ENCODE assay signal across 10 cellular contexts in the genomic region with DNA sequence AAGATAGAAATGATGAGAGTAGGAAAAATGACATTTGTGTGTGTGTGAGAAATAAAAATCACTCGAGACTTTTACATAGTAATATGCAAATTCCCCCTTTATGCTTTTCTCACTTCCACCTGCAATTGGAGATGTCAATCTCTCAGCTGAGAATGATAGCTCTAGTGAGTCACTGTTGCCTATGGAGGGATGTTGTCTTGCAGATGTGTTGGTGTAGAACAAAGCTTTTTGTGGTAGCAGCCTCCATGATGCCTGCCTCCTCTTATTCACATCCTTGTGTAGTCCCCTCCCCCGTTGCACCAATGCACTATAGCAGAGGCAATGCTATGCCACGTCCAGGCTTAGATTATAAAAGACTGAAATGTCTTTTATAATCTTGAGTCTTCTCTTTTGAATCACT. TPM values are rescaled to one million over a fixed set of nuclear protein-coding genes. Genes with fewer than 3 reads are reported as not detected.
DNase-seq lines count a peak whose midpoint lies in the region; ATAC-seq and TF ChIP-seq lines count a peak whose summit lies in the region.
"Had no signal": no experiment of that assay in that cellular context is flagged by ENCODE, and none has a peak within 500 bp of the region (broad histone marks: within the 10 kb centered on the region; RNA-seq: fewer than 3 reads in every experiment).

No MANE protein-coding gene starts in this region.

- no peak overlapping the region for H3K9ac ChIP-seq in endodermal cell (ENCODE audit: extremely low read depth, low read length, poor library complexity, severe bottlenecking)

- H3K27ac Mint-ChIP-seq in activated CD4-positive, alpha-beta T cell treated with anti-CD3 and anti-CD28 coated beads, Interleukin-2, amount 10 ng/mL, durations not matched to agents 7 days and 5 days = no peak overlapping the region
- no peak overlapping the region for H3K27ac Mint-ChIP-seq in endodermal cell

- no peaks in the 10 kb centered on the region for H3K4me1 ChIP-seq in endodermal cell (ENCODE audit: control insufficient read depth, insufficient read depth, low read length)

- 70 to 76% methylated on average over 2 to 3 of the region's 3 CpGs for WGBS in endodermal cell (ENCODE audit: insufficient coverage in 1 of 2, insufficient read length in 1 of 2), 2 experiments

- POLR2A ChIA-PET in activated CD4-positive, alpha-beta T cell treated with anti-CD3 and anti-CD28 coated beads, Interleukin-2, amount 10 ng/mL, durations not matched to agents 7 days and 5 days (lab: Charles Lee) = interaction anchor here (0.7 to 1.0 kb wide), 2 partner anchors 13 to 54 kb away, joined by 3 to 4 read pairs; no protein-coding TSS in a partner anchor

- peak; percentile 25 for DNase-seq in activated CD4-positive, alpha-beta T cell treated with anti-CD3 and anti-CD28 coated beads, Interleukin-2, amount 10 ng/mL, durations not matched to agents 7 days and 5 days
- peak; percentile 21 to 26 for DNase-seq in stimulated activated CD4-positive, alpha-beta T cell treated with anti-CD3 and anti-CD28 coated beads, Interleukin-2, amount 100 ng/mL, for 48 hours
- DNase-seq in EL (no peak), NCI-H187 (lab: John Stamatoyannopoulos, UW) (no peak), ecto neural progenitor cell (ENCODE audit: low spot score) (no peak), endodermal cell (no peak)
- DNase-seq: NCI-H1930, small intestine had no signal

- no peak overlapping the region for H3K27ac ChIP-seq in endodermal cell (ENCODE audit: low read depth, low read length)

- H3K36me3 ChIP-seq in endodermal cell (ENCODE audit: control insufficient read depth, insufficient read depth, low read length) = no peaks in the 10 kb centered on the region

- H3K4me3 ChIP-seq in endodermal cell (ENCODE audit: low read length) = no peak overlapping the region

- H3K27me3 ChIP-seq in endodermal cell (ENCODE audit: control insufficient read depth, insufficient read depth, low read length, poor library complexity, severe bottlenecking) = no peaks in the 10 kb centered on the region

- no peak for TF ChIP-seq CTCF in endodermal cell (conservative IDR thresholded peaks at IDR 0.05)

- no peaks in the 10 kb centered on the region for H3K9me3 ChIP-seq in endodermal cell (ENCODE audit: control insufficient read depth, low read length)

- H3K36me3 Mint-ChIP-seq in activated CD4-positive, alpha-beta T cell treated with anti-CD3 and anti-CD28 coated beads, Interleukin-2, amount 10 ng/mL, durations not matched to agents 7 days and 5 days (ENCODE audit: low read depth) = no peaks in the 10 kb centered on the region
- no peaks in the 10 kb centered on the region for H3K36me3 Mint-ChIP-seq in endodermal cell (ENCODE audit: low read depth)

- H3K4me1 Mint-ChIP-seq in activated CD4-positive, alpha-beta T cell treated with anti-CD3 and anti-CD28 coated beads, Interleukin-2, amount 10 ng/mL, durations not matched to agents 7 days and 5 days = peaks cover 13% of the 10 kb centered on the region
- no peaks in the 10 kb centered on the region for H3K4me1 Mint-ChIP-seq in endodermal cell

- ATAC-seq in GM18909 (IDR thresholded peaks at IDR 0.05; ENCODE audit: poor library complexity, unreplicated experiment) (peak; percentile 62), HG02840 (IDR thresholded peaks at IDR 0.05; ENCODE audit: low FRiP score, unreplicated experiment) (peak; percentile 38)

- no peaks in the 10 kb centered on the region for H3K9me3 Mint-ChIP-seq in activated CD4-positive, alpha-beta T cell treated with anti-CD3 and anti-CD28 coated beads, Interleukin-2, amount 10 ng/mL, durations not matched to agents 7 days and 5 days
- no peaks in the 10 kb centered on the region for H3K9me3 Mint-ChIP-seq in endodermal cell

- CTCF ChIA-PET in activated CD4-positive, alpha-beta T cell treated with anti-CD3 and anti-CD28 coated beads, Interleukin-2, amount 10 ng/mL, durations not matched to agents 7 days and 5 days (lab: Charles Lee) = interaction anchor here (1.1 to 1.9 kb wide), 4 partner anchors 9 to 57 kb away, joined by 3 to 6 read pairs (median 4); no protein-coding TSS in a partner anchor

- H3K27me3 Mint-ChIP-seq in activated CD4-positive, alpha-beta T cell treated with anti-CD3 and anti-CD28 coated beads, Interleukin-2, amount 10 ng/mL, durations not matched to agents 7 days and 5 days = no peaks in the 10 kb centered on the region
- no peaks in the 10 kb centered on the region for H3K27me3 Mint-ChIP-seq in endodermal cell (ENCODE audit: insufficient read depth)

- no peak overlapping the region for H3K4me3 Mint-ChIP-seq in activated CD4-positive, alpha-beta T cell treated with anti-CD3 and anti-CD28 coated beads, Interleukin-2, amount 10 ng/mL, durations not matched to agents 7 days and 5 days
- H3K4me3 Mint-ChIP-seq in endodermal cell = no peak overlapping the region

RNA-seq across cellular contexts. Expression of gene SPAG6, which starts 33.8 kb away (rescaled TPM):
- under 1 TPM; 0.57 to 0.75 TPM for total RNA-seq in activated CD4-positive, alpha-beta T cell treated with anti-CD3 and anti-CD28 coated beads, Interleukin-2, amount 10 ng/mL, durations not matched to agents 7 days and 5 days
- 1 to 10 TPM; 1.1 to 2.1 TPM for total RNA-seq in endodermal cell
- polyA plus RNA-seq in endodermal cell (2013, experiment 1 of 2) = 1.9 TPM
- 1.7 TPM for polyA plus RNA-seq in endodermal cell (2013, experiment 2 of 2)

RNA-seq across cellular contexts. Expression of gene BMI1, which starts 58.2 kb away (rescaled TPM):
- 10 to 100 TPM; 29.5 to 30.3 TPM for total RNA-seq in activated CD4-positive, alpha-beta T cell treated with anti-CD3 and anti-CD28 coated beads, Interleukin-2, amount 10 ng/mL, durations not matched to agents 7 days and 5 days
- total RNA-seq in endodermal cell = 10 to 100 TPM; 12.2 to 15.5 TPM
- 37.9 TPM for polyA plus RNA-seq in endodermal cell (2013, experiment 1 of 2)
- polyA plus RNA-seq in endodermal cell (2013, experiment 2 of 2) = 31.3 TPM

Comparison
In these comparisons a context has a peak if more than half of its experiments do, and no peak if none do; other contexts are left out.
1. DNase-seq: peak in activated CD4-positive, alpha-beta T cell treated with anti-CD3 and anti-CD28 coated beads, Interleukin-2, amount 10 ng/mL, durations not matched to agents 7 days and 5 days (single experiment) and stimulated activated CD4-positive, alpha-beta T cell treated with anti-CD3 and anti-CD28 coated beads, Interleukin-2, amount 100 ng/mL, for 48 hours (2 of 2); none in EL (single experiment), NCI-H187 (0 of 2), ecto neural progenitor cell (single experiment) and endodermal cell (single experiment).